Comparison of ENCODE assay signal across 8 cellular contexts in genomic region chr15:59803293-59803966, GRCh38.
DNase-seq lines count a peak whose midpoint lies in the region; ATAC-seq and TF ChIP-seq lines count a peak whose summit lies in the region.
"Not testable (repeated sequence)": the region's sequence is repeated elsewhere in the genome, so short reads cannot be mapped to it uniquely, and the experiment has no call there.

No MANE protein-coding gene starts in this region.

- H3K9me3 ChIP-seq in mammary epithelial cell (replicated peaks; ENCODE audit: insufficient read depth, low read length); iPS DF 6.9 (ENCODE audit: control insufficient read depth, insufficient read depth, low read length); psoas muscle: not testable (repeated sequence)

- not testable (repeated sequence) for H4K20me1 ChIP-seq in mammary epithelial cell (ENCODE audit: insufficient read depth, low read length)

- not testable (repeated sequence) for H3K4me1 ChIP-seq in mammary epithelial cell (ENCODE audit: insufficient read depth, low read length); iPS DF 6.9 (ENCODE audit: control insufficient read depth, insufficient read depth, low read length); psoas muscle

- CTCF ChIA-PET in mammary epithelial cell (lab: Charles Lee; ENCODE audit: low non-redundant PET), result interaction anchor here (0.5 kb wide), 1 partner anchor 79 kb away, joined by 3 read pairs; no protein-coding TSS in a partner anchor

- dilution Hi-C loops in mammary epithelial cell (cut with HindIII; ENCODE audit: low sequenced_read_pairs), result not testable (repeated sequence)

- in situ Hi-C loops in mammary epithelial cell (cut with MboI; ENCODE audit: low sequenced_read_pairs in 2 of 2), result not testable (repeated sequence)

- H2AFZ ChIP-seq in mammary epithelial cell (ENCODE audit: low read depth, low read length), result not testable (repeated sequence)

- H3K27ac ChIP-seq in mammary epithelial cell (ENCODE audit: insufficient read depth, low read depth, low read length); iPS DF 6.9 (ENCODE audit: low read length); psoas muscle: not testable (repeated sequence)

- H3K27me3 ChIP-seq in mammary epithelial cell (ENCODE audit: insufficient read depth, low read length); iPS DF 6.9 (ENCODE audit: control insufficient read depth, insufficient read depth, low read length); psoas muscle (ENCODE audit: insufficient read depth in 3 of 3, low read length in 2 of 3): not testable (repeated sequence)

- intact Hi-C loops in mammary epithelial cell (cut with micrococcal nuclease); psoas muscle (cut with DNase I): not testable (repeated sequence)

- not testable (repeated sequence) for H3K4me3 ChIP-seq in mammary epithelial cell (replicated peaks in 1 of 3; ENCODE audit: insufficient read depth in 1 of 3, low read depth in 2 of 3, low read length in 3 of 3)
- peak overlapping the region; percentile 19; the same call in 1 of the 2 replicates for H3K4me3 ChIP-seq in iPS DF 6.9 (ENCODE audit: low read length)
- peak overlapping the region; percentile 15 for H3K4me3 ChIP-seq in psoas muscle

- not testable (repeated sequence) for TF ChIP-seq CTCF in mammary epithelial cell (conservative IDR thresholded peaks at IDR 0.05 in 1 of 2, IDR thresholded peaks at IDR 0.05 in 1 of 2; ENCODE audit: extremely low read depth in 1 of 2, insufficient read depth in 1 of 2, low read depth in 1 of 2, low read length in 2 of 2); psoas muscle (IDR thresholded peaks at IDR 0.05)

- not testable (repeated sequence) for H3K4me2 ChIP-seq in mammary epithelial cell (ENCODE audit: insufficient read depth, low read depth, low read length)

- 67% methylated on average over 13 of the region's 19 CpGs for WGBS in mammary epithelial cell (ENCODE audit: low coverage, missing lambda C conversion rate)
- WGBS in iPS DF 6.9 (ENCODE audit: insufficient coverage, insufficient read length), result no CpG with 5 or more reads among the region's 19 CpGs
- 32 to 35% (median 32%) methylated on average over 19 of the region's 19 CpGs for WGBS in psoas muscle, 3 donors

- DNase-seq in COLO668 (lab: John Stamatoyannopoulos, UW; ENCODE audit: unreplicated experiment), result peak; percentile 50
- peak; percentile 75 for DNase-seq in NCI-H146 (lab: John Stamatoyannopoulos, UW)
- peak; percentile 51 for DNase-seq in T-helper 22 cell (ENCODE audit: low read depth)
- peak; percentile 62 for DNase-seq in activated T-cell treated with anti-CD3 and anti-CD28 coated beads for 1 hour (ENCODE audit: low read depth)
- DNase-seq in mammary epithelial cell, result peak; percentile 40
- DNase-seq in iPS DF 6.9 (ENCODE audit: low read depth, low spot score); psoas muscle: not testable (repeated sequence)
- peak; percentile 32 to 40 for DNase-seq in stimulated activated CD8-positive, alpha-beta memory T cell treated with anti-CD3 and anti-CD28 coated beads, Interleukin-4, amount 100 ng/mL, for 4 hours (ENCODE audit: low read depth in 2 of 2, low spot score in 1 of 2)

- H3K36me3 ChIP-seq in mammary epithelial cell (ENCODE audit: insufficient read depth, low read length); iPS DF 6.9 (ENCODE audit: control insufficient read depth, insufficient read depth, low read length); psoas muscle (ENCODE audit: insufficient read depth in 1 of 2, low read depth in 1 of 2): not testable (repeated sequence)

- BruUV-seq in mammary epithelial cell (replicated peaks; lab: Mats Ljungman, UMichigan), result not testable (repeated sequence)

- ATAC-seq in psoas muscle, result not testable (repeated sequence)

- H3K79me2 ChIP-seq in mammary epithelial cell (ENCODE audit: insufficient read depth, low read length), result not testable (repeated sequence)

- not testable (repeated sequence) for H3K9ac ChIP-seq in mammary epithelial cell (ENCODE audit: insufficient read depth, low read length)
